27 cellular contexts compared by ENCODE assay signal in genomic region chr13:109769275-109769674, GRCh38. TPM values are rescaled to one million over a fixed set of nuclear protein-coding genes. Genes with fewer than 3 reads are reported as not detected.
A peak's percentile ranks its signal among the peaks of the same experiment; 100 is the strongest.
DNase-seq lines count a peak whose midpoint lies in the region; ATAC-seq, FAIRE-seq and TF ChIP-seq lines count a peak whose summit lies in the region.
"Had no signal": no experiment of that assay in that cellular context is flagged by ENCODE, and none has a peak within 500 bp of the region (broad histone marks: within the 10 kb centered on the region; RNA-seq: fewer than 3 reads in every experiment).

No MANE protein-coding gene starts in this region.

- H3K27ac ChIP-seq in HEK293 (ENCODE audit: extremely low read depth, low read depth, low read length) (no peak overlapping the region), H1 (ENCODE audit: low read depth, low read length) (no peak overlapping the region), aorta (ENCODE audit: low read depth in 1 of 2, low read length in 2 of 2) (no peak overlapping the region)
- H3K27ac ChIP-seq: SJSA1 had no signal

- peaks cover 0 to 11% of the 10 kb centered on the region in 2 experiments for H4K20me1 ChIP-seq in H1 (replicated peaks in 1 of 2; ENCODE audit: control insufficient read depth in 1 of 2, insufficient read depth in 2 of 2, low read length in 2 of 2)

- H2AK5ac ChIP-seq in H1 (ENCODE audit: low read depth, low read length): no peak overlapping the region

- TF ChIP-seq CTCF in CD14-positive monocyte (IDR thresholded peaks at IDR 0.05) (no peak), HEK293 (tag by site-specific recombination; IDR thresholded peaks at IDR 0.05) (no peak), H1 (IDR thresholded peaks at IDR 0.05; ENCODE audit: control extremely low read depth in 1 of 3, insufficient read depth in 1 of 3, low read depth in 1 of 3, low read length in 3 of 3) (no peak)

- peaks cover 0 to 81% of the 10 kb centered on the region in 2 experiments for H3K79me2 ChIP-seq in H1 (ENCODE audit: control insufficient read depth in 1 of 2, insufficient read depth in 2 of 2, low read length in 2 of 2)

- H3K4me1 Mint-ChIP-seq in CD14-positive monocyte: peaks cover 38% of the 10 kb centered on the region

- H3K27me3 ChIP-seq in H1 (replicated peaks in 1 of 4; ENCODE audit: control insufficient read depth in 3 of 4, extremely low read depth in 1 of 4, insufficient read depth in 3 of 4, low read length in 3 of 4): no peaks in the 10 kb centered on the region
- H3K27me3 ChIP-seq in aorta (ENCODE audit: control insufficient read depth in 1 of 2, insufficient read depth in 2 of 2, low read length in 1 of 2): no peaks in the 10 kb centered on the region
- H3K27me3 ChIP-seq: SJSA1 had no signal

- DNase-seq in CD14-positive monocyte (ENCODE audit: low spot score) (no peak), H1 (ENCODE audit: low read depth in 1 of 2, low spot score in 2 of 2) (no peak), aorta (no peak), NCI-H748 (lab: John Stamatoyannopoulos, UW; ENCODE audit: unreplicated experiment) (no peak)
- DNase-seq: ACHN; CD4-positive, CD25-positive, alpha-beta regulatory T cell; H7; Kasumi-1; MV-4-11; NCI-H1105; NCI-H1436 treated with DMSO at 0.1 percent for 48 hours; NCI-H1930; NCI-H2107; NCI-H446; NCI-H524 treated with DMSO at 0.1 percent for 48 hours; NCI-H82; NK-92 treated with Interleukin-12 subunit alpha and Interleukin-12 subunit beta, amount 100 ng/mL, for 24 hours; PC-3; T-cell had no signal

- no peak overlapping the region for H3K14ac ChIP-seq in H1 (ENCODE audit: insufficient read length)

- no peak overlapping the region for H2BK20ac ChIP-seq in H1 (ENCODE audit: low read length)

- CTCF ChIA-PET in HEK293 (lab: Yijun Ruan, JAX) (no interaction called here), H1 (lab: Charles Lee; ENCODE audit: partially characterized antibody) (interaction anchor here (0.6 to 1.3 kb wide), 6 partner anchors 11 to 808 kb away, joined by 3 to 4 read pairs (median 3); no protein-coding TSS in a partner anchor)

- peaks cover 0 to 5% (median 0%) of the 10 kb centered on the region in 3 donors for H3K27me3 Mint-ChIP-seq in CD14-positive monocyte (ENCODE audit: low read depth in 3 of 3)
- H3K27me3 Mint-ChIP-seq: CD4-positive, CD25-positive, alpha-beta regulatory T cell; T-cell had no signal

- TF ChIP-seq POLR2A in H1 (IDR thresholded peaks at IDR 0.05; ENCODE audit: control extremely low read depth in 1 of 2, low read depth in 2 of 2, low read length in 2 of 2): no peak

- peaks cover 3% of the 10 kb centered on the region; the same call in 1 of the 2 replicates for H3K4me1 ChIP-seq in HEK293 (ENCODE audit: control insufficient read depth, insufficient read depth, low read length)
- peaks cover 0 to 7% (median 3%) of the 10 kb centered on the region in 4 experiments; a peak in 3 of 7 replicates for H3K4me1 ChIP-seq in H1 (replicated peaks in 1 of 4; ENCODE audit: control insufficient read depth in 3 of 4, insufficient read depth in 4 of 4, low read length in 3 of 4)
- no peaks in the 10 kb centered on the region for H3K4me1 ChIP-seq in aorta (ENCODE audit: control insufficient read depth in 1 of 2, insufficient read depth in 2 of 2, low read length in 2 of 2)

- H3K9me3 ChIP-seq in HEK293 (ENCODE audit: control insufficient read depth, insufficient read depth, low read depth, low read length) (no peaks in the 10 kb centered on the region), H1 (ENCODE audit: insufficient read depth in 2 of 2, low read depth in 1 of 2, low read length in 1 of 2) (no peaks in the 10 kb centered on the region), aorta (ENCODE audit: control insufficient read depth, low read length) (no peaks in the 10 kb centered on the region)
- H3K9me3 ChIP-seq: SJSA1 had no signal

- H3K9ac ChIP-seq in H1 (replicated peaks in 1 of 4; ENCODE audit: extremely low read depth in 1 of 4, low read depth in 3 of 4, low read length in 3 of 4): no peak overlapping the region

- peaks cover 50 to 73% of the 10 kb centered on the region in 2 donors for H3K36me3 Mint-ChIP-seq in CD14-positive monocyte

- H2BK120ac ChIP-seq in H1 (replicated peaks; ENCODE audit: low read depth, low read length): no peak overlapping the region

- no peak overlapping the region for H3K4ac ChIP-seq in H1 (replicated peaks; ENCODE audit: insufficient read length, low read depth, low read length)

- peaks cover 4% of the 10 kb centered on the region; the same call in 1 of the 2 replicates for H3K79me1 ChIP-seq in H1 (ENCODE audit: low read depth, low read length)

- peaks cover 0 to 33% of the 10 kb centered on the region in 2 experiments; a peak in 2 of 3 replicates for H3K36me3 ChIP-seq in HEK293 (ENCODE audit: control insufficient read depth in 2 of 2, insufficient read depth in 1 of 2, low read length in 2 of 2)
- peaks cover 0 to 3% (median under 1%) of the 10 kb centered on the region in 4 experiments; a peak in 2 of 8 replicates for H3K36me3 ChIP-seq in H1 (ENCODE audit: control insufficient read depth in 2 of 4, insufficient read depth in 4 of 4, low read length in 3 of 4)
- peaks cover 0 to 2% of the 10 kb centered on the region in 2 donors for H3K36me3 ChIP-seq in aorta (ENCODE audit: control insufficient read depth in 1 of 2, insufficient read depth in 2 of 2, low read length in 1 of 2)

- no peak overlapping the region for H2BK15ac ChIP-seq in H1 (ENCODE audit: low read length)

- no peak overlapping the region for H2BK5ac ChIP-seq in H1 (ENCODE audit: low read depth, low read length)

- no peak overlapping the region for H2AFZ ChIP-seq in H1 (ENCODE audit: low read length)

- TF ChIP-seq RAD21 in H1 (IDR thresholded peaks at IDR 0.05 in 1 of 2, conservative IDR thresholded peaks at IDR 0.05 in 1 of 2; ENCODE audit: low read depth in 2 of 2, low read length in 2 of 2): no peak

- intact Hi-C loops in CD14-positive monocyte (cut with micrococcal nuclease) (no loop called here), aorta (cut with DNase I) (no loop called here)

- no peak overlapping the region for H3K23ac ChIP-seq in H1 (ENCODE audit: insufficient read length)

- H3K56ac ChIP-seq in H1 (replicated peaks; ENCODE audit: insufficient read length, low read depth, low read length): no peak overlapping the region

- no peaks in the 10 kb centered on the region for H3K23me2 ChIP-seq in H1 (ENCODE audit: low read depth, low read length)

- H2BK12ac ChIP-seq in H1 (ENCODE audit: low read depth, low read length): no peak overlapping the region

- H3K4me3 Mint-ChIP-seq in CD14-positive monocyte: no peak overlapping the region
- H3K4me3 Mint-ChIP-seq: T-cell had no signal

- ATAC-seq in aorta (ENCODE audit: low FRiP score) (peak; percentile 11), GM21528 (IDR thresholded peaks at IDR 0.05; ENCODE audit: low FRiP score, unreplicated experiment) (no peak), GM18909 (IDR thresholded peaks at IDR 0.05; ENCODE audit: poor library complexity, unreplicated experiment) (no peak)
- ATAC-seq: K562, PC-3, Right ventricle myocardium inferior, T-cell had no signal

- H4K91ac ChIP-seq in H1 (replicated peaks; ENCODE audit: insufficient read length, low read length): no peak overlapping the region

- WGBS in H1 (ENCODE audit: extremely low coverage in 1 of 2, insufficient coverage in 1 of 2, insufficient read length in 1 of 2, insufficient replicate concordance in 2 of 2, low coverage in 1 of 2, low lambda C conversion rate in 2 of 2, missing lambda C conversion rate in 1 of 2), 2 experiments: 96% methylated on average over 4 of the region's 4 CpGs; no CpG with 5 or more reads in 1 of the 2 experiments
- WGBS in aorta, 2 donors: 96 to 99% methylated on average over 4 of the region's 4 CpGs

- no peak overlapping the region; a peak in 1 of 4 replicates for H3K4me2 ChIP-seq in H1 (ENCODE audit: insufficient read depth in 1 of 2, low read depth in 2 of 2, low read length in 2 of 2)

- no peak for TF ChIP-seq EP300 in H1 (IDR thresholded peaks at IDR 0.05; ENCODE audit: borderline replicate concordance in 1 of 2, low read depth in 2 of 2, low read length in 2 of 2)

- no peak overlapping the region for H3K4me3 ChIP-seq in HEK293 (ENCODE audit: low read depth, low read length)
- no peak overlapping the region for H3K4me3 ChIP-seq in H1 (ENCODE audit: extremely low read depth in 1 of 4, insufficient read depth in 2 of 4, low read depth in 3 of 4, low read length in 4 of 4)
- no peak overlapping the region for H3K4me3 ChIP-seq in aorta (ENCODE audit: low read length in 2 of 2)
- H3K4me3 ChIP-seq: K562, SJSA1 had no signal

- no peaks in the 10 kb centered on the region for H3K9me3 Mint-ChIP-seq in CD14-positive monocyte
- H3K9me3 Mint-ChIP-seq: CD4-positive, CD25-positive, alpha-beta regulatory T cell; T-cell had no signal

- POLR2A ChIA-PET in HEK293 (lab: Yijun Ruan, JAX): no interaction called here
- POLR2A ChIA-PET in H1 (lab: Charles Lee; ENCODE audit: partially characterized antibody): no interaction called here

- FAIRE-seq in H1 (lab: Jason Lieb, UNC): no peak
- FAIRE-seq: G401.6, HTR-8/SVneo, K562 had no signal

- peak overlapping the region in 5 of 7 donors; percentile 16 to 76 (median 67) for H3K27ac Mint-ChIP-seq in CD14-positive monocyte
- H3K27ac Mint-ChIP-seq: T-cell had no signal

- no peak overlapping the region for H4K5ac ChIP-seq in H1 (ENCODE audit: insufficient read length, low read depth, low read length)

- no peak overlapping the region for H3K18ac ChIP-seq in H1 (ENCODE audit: extremely low read depth, low read length)

- H4K8ac ChIP-seq in H1 (ENCODE audit: extremely low read depth, insufficient read depth, low read length): no peak overlapping the region

TF ChIP-seq in HEK293, 187 proteins besides CTCF, POLR2A, EP300 and RAD21 (continues in another document):
- TF ChIP-seq PRDM1 (tag by site-specific recombination; IDR thresholded peaks at IDR 0.05): 0 out of 2 replicates have a peak, but pooled peaks have one; percentile 24
- peak; percentile 42; the same call in 1 of the 2 replicates for TF ChIP-seq SCRT2 (tag by site-specific recombination; IDR thresholded peaks at IDR 0.05)
- no peak for TF ChIP-seq ZNF404 (tag by site-specific recombination; IDR thresholded peaks at IDR 0.05)

TF ChIP-seq in H1, 55 proteins besides CTCF, POLR2A, EP300 and RAD21 (continues in another document):
- TF ChIP-seq CREB1 (IDR thresholded peaks at IDR 0.05): no peak
- no peak for TF ChIP-seq CHD1 (IDR thresholded peaks at IDR 0.05; ENCODE audit: low read depth, low read length)
- TF ChIP-seq KDM1A (IDR thresholded peaks at IDR 0.05; ENCODE audit: borderline replicate concordance, low read length): peak; percentile 91; the same call in 1 of the 2 replicates

RNA-seq across cellular contexts. Expression of gene IRS2, which starts 17.1 kb away (rescaled TPM):
- polyA plus RNA-seq in CD14-positive monocyte: 1 to 10 TPM; 2.4 to 3.5 TPM
- 16.7 and 17.0 TPM in 2 replicates for total RNA-seq in H1 (2021; fragmentation: NEBNext Ultra II Directional; extraction: Animal tissue kit (Norgen Biotek cat#: 25700))
- 2.6 and 3.8 TPM in 2 replicates for polyA plus RNA-seq in H1 (2011; rRNA removed)
- 2.7 TPM for polyA plus RNA-seq in H1 (2011; cell fraction: cytosol; rRNA removed)
- polyA plus RNA-seq in H1 (2011; cell fraction: nucleus; rRNA removed): 5.0 TPM
- polyA plus RNA-seq in H1 (2012, experiment 1 of 2): 4.8 to 6.0 TPM (median 5.3 TPM) in 4 replicates
- 3.8 TPM for polyA plus RNA-seq in H1 (2012, experiment 2 of 2)
- polyA plus RNA-seq in H1 (2013, experiment 1 of 2): 5.1 TPM
- 5.3 TPM for polyA plus RNA-seq in H1 (2013, experiment 2 of 2)
- 1.7 and 2.3 TPM in 2 replicates for polyA minus RNA-seq in H1 (2011; rRNA and poly(A)+ RNA removed)
- 8.1 TPM for polyA minus RNA-seq in H1 (2011; cell fraction: cytosol; rRNA and poly(A)+ RNA removed)
- 15.0 TPM for polyA minus RNA-seq in H1 (2011; cell fraction: nucleus; rRNA and poly(A)+ RNA removed)
- 10 to 100 TPM; 15.8 to 31.2 TPM for total RNA-seq in aorta
- polyA plus RNA-seq in aorta: 1 to 10 TPM; 2.5 to 8.1 TPM
